Comparison of ENCODE assay signal across 8 cellular contexts in the genomic region with DNA sequence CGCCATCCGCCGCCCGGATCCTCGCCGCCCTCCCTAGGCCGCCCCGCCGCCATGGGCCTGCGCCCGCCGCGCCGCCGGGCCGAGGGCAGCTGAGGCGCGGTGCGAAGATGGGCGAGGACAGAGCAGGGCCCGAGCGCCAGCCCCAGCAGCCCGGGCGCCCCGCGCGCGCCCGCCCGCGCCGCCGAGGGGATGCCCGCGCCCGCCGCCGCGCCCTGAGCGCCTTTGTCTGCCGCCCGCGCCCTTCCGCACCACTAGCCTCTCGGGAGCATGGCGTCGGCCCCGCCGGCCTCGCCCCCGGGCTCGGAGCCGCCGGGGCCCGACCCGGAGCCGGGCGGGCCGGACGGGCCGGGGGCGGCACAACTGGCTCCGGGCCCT. TPM values are rescaled to one million over a fixed set of nuclear protein-coding genes. Genes with fewer than 3 reads are reported as not detected.
DNase-seq lines count a peak whose midpoint lies in the region; ATAC-seq and TF ChIP-seq lines count a peak whose summit lies in the region.

No MANE protein-coding gene starts in this region.

- H3K9me3 Mint-ChIP-seq in activated CD4-positive, alpha-beta T cell treated with anti-CD3 and anti-CD28 coated beads for 36 hours (ENCODE audit: low read depth): no peaks in the 10 kb centered on the region
- no peaks in the 10 kb centered on the region for H3K9me3 Mint-ChIP-seq in T-helper 2 cell treated with Interferon-gamma antibody and Interleukin-4, amounts not matched to agents 5 μg/mL and 100 μg/mL, for 36 hours

- POLR2A ChIA-PET in activated CD4-positive, alpha-beta T cell treated with anti-CD3 and anti-CD28 coated beads for 36 hours (lab: Charles Lee): interaction anchor here (0.6 kb wide), 1 partner anchor 34 kb away, joined by 5 read pairs; no protein-coding TSS in a partner anchor

- H3K36me3 Mint-ChIP-seq in activated CD4-positive, alpha-beta T cell treated with anti-CD3 and anti-CD28 coated beads for 36 hours (ENCODE audit: low read depth): no peaks in the 10 kb centered on the region
- peaks cover 4% of the 10 kb centered on the region for H3K36me3 Mint-ChIP-seq in T-helper 2 cell treated with Interferon-gamma antibody and Interleukin-4, amounts not matched to agents 5 μg/mL and 100 μg/mL, for 36 hours (ENCODE audit: low read depth)

- in situ Hi-C loops in gastrocnemius medialis (cut with MboI; ENCODE audit: low sequenced_read_pairs in 4 of 4): no loop called here

- H3K27ac Mint-ChIP-seq in activated CD4-positive, alpha-beta T cell treated with anti-CD3 and anti-CD28 coated beads for 36 hours: no peak overlapping the region
- H3K27ac Mint-ChIP-seq in T-helper 2 cell treated with Interferon-gamma antibody and Interleukin-4, amounts not matched to agents 5 μg/mL and 100 μg/mL, for 36 hours: no peak overlapping the region

- no peak for TF ChIP-seq POLR2A in gastrocnemius medialis (IDR thresholded peaks at IDR 0.05)

- peak overlapping the region; percentile 74 for H3K4me3 Mint-ChIP-seq in activated CD4-positive, alpha-beta T cell treated with anti-CD3 and anti-CD28 coated beads for 36 hours
- peak overlapping the region; percentile 77 for H3K4me3 Mint-ChIP-seq in T-helper 2 cell treated with Interferon-gamma antibody and Interleukin-4, amounts not matched to agents 5 μg/mL and 100 μg/mL, for 36 hours

- peak overlapping the region; percentile 93 to 100 (median 99) for H3K27ac ChIP-seq in gastrocnemius medialis

- H3K27me3 ChIP-seq in gastrocnemius medialis: no peaks in the 10 kb centered on the region

- H3K4me3 ChIP-seq in fibroblast of mammary gland (ENCODE audit: control insufficient read depth, low read depth, low read length): peak overlapping the region; percentile 64
- H3K4me3 ChIP-seq in gastrocnemius medialis: peak overlapping the region; percentile 62 to 76 (median 70)

- peaks cover 49 to 53% of the 10 kb centered on the region in 2 donors for H3K4me1 ChIP-seq in gastrocnemius medialis

- CTCF ChIA-PET in activated CD4-positive, alpha-beta T cell treated with anti-CD3 and anti-CD28 coated beads for 36 hours (lab: Charles Lee): interaction anchor here (0.6 to 1.4 kb wide), 5 partner anchors 11 to 258 kb away, joined by 3 to 4 read pairs (median 3); a partner anchor contains a TSS

- H3K27me3 Mint-ChIP-seq in activated CD4-positive, alpha-beta T cell treated with anti-CD3 and anti-CD28 coated beads for 36 hours: peaks cover 5% of the 10 kb centered on the region
- H3K27me3 Mint-ChIP-seq in T-helper 2 cell treated with Interferon-gamma antibody and Interleukin-4, amounts not matched to agents 5 μg/mL and 100 μg/mL, for 36 hours (ENCODE audit: low read depth): peaks cover 11% of the 10 kb centered on the region

- TF ChIP-seq CTCF in fibroblast of mammary gland (conservative IDR thresholded peaks at IDR 0.05; ENCODE audit: control insufficient read depth, insufficient read depth, low read depth, low read length): no peak
- TF ChIP-seq CTCF in gastrocnemius medialis (IDR thresholded peaks at IDR 0.05 in 4 of 5, conservative IDR thresholded peaks at IDR 0.05 in 1 of 5): no peak

- H3K36me3 ChIP-seq in gastrocnemius medialis: no peaks in the 10 kb centered on the region

- no peak for DNase-seq in activated CD4-positive, alpha-beta T cell treated with anti-CD3 and anti-CD28 coated beads for 36 hours
- no peak for DNase-seq in activated CD4-positive, alpha-beta T cell treated with anti-CD3 and anti-CD28 coated beads, Interleukin-2, amount 50 U/mL, for 48 hours
- DNase-seq in T-helper 2 cell treated with Interferon-gamma antibody and Interleukin-4, amounts not matched to agents 5 μg/mL and 100 μg/mL, for 36 hours (ENCODE audit: low spot score): no peak
- no peak for DNase-seq in fibroblast of mammary gland (ENCODE audit: low read depth)
- no peak for DNase-seq in gastrocnemius medialis
- no peak for DNase-seq in MV-4-11 (lab: John Stamatoyannopoulos, UW)
- no peak for DNase-seq in superior temporal gyrus (ENCODE audit: extremely low spot score)

- ATAC-seq in activated CD4-positive, alpha-beta T cell treated with anti-CD3 and anti-CD28 coated beads for 36 hours: peak; percentile 68
- ATAC-seq in HG02870 (IDR thresholded peaks at IDR 0.05; ENCODE audit: unreplicated experiment): peak; percentile 32
- peak; percentile 5 for ATAC-seq in gastrocnemius medialis

- intact Hi-C loops in activated CD4-positive, alpha-beta T cell treated with anti-CD3 and anti-CD28 coated beads for 36 hours (cut with DNase I, micrococcal nuclease): loop anchor here (1.0 to 10.0 kb wide), 10 partner anchors 24 to 879 kb away; a partner anchor contains a TSS
- intact Hi-C loops in gastrocnemius medialis (cut with DNase I; ENCODE audit: low total_unique reads): loop anchor here (1.0 to 2.0 kb wide), 3 partner anchors 101 to 164 kb away; a partner anchor contains a TSS

- peaks cover 30% of the 10 kb centered on the region for H3K4me1 Mint-ChIP-seq in activated CD4-positive, alpha-beta T cell treated with anti-CD3 and anti-CD28 coated beads for 36 hours
- H3K4me1 Mint-ChIP-seq in T-helper 2 cell treated with Interferon-gamma antibody and Interleukin-4, amounts not matched to agents 5 μg/mL and 100 μg/mL, for 36 hours (ENCODE audit: low read depth): peaks cover 23% of the 10 kb centered on the region

- no peaks in the 10 kb centered on the region for H3K9me3 ChIP-seq in gastrocnemius medialis

RNA-seq across cellular contexts. Expression of a gene that starts 0.3 kb away (rescaled TPM):
- 10 to 100 TPM; 14.2 to 17.0 TPM for total RNA-seq in activated CD4-positive, alpha-beta T cell treated with anti-CD3 and anti-CD28 coated beads for 36 hours
- total RNA-seq in gastrocnemius medialis: 10 to 100 TPM; 27.0 to 50.1 (median 34.8) TPM

RNA-seq across cellular contexts. Expression of a gene that starts 24.0 kb away (rescaled TPM):
- 10 to 100 TPM; 11.5 to 13.0 TPM for total RNA-seq in activated CD4-positive, alpha-beta T cell treated with anti-CD3 and anti-CD28 coated beads for 36 hours
- total RNA-seq in gastrocnemius medialis: 10 to 100 TPM; 17.0 to 23.3 (median 18.8) TPM

RNA-seq across cellular contexts. Expression of a gene that starts 28.7 kb away (rescaled TPM):
- 10 to 100 TPM; 55.9 to 72.1 TPM for total RNA-seq in activated CD4-positive, alpha-beta T cell treated with anti-CD3 and anti-CD28 coated beads for 36 hours
- 10 to 100 TPM; 11.6 to 19.3 (median 16.3) TPM for total RNA-seq in gastrocnemius medialis

RNA-seq across cellular contexts. Expression of a gene that starts 43.9 kb away (rescaled TPM):
- 10 to 100 TPM; 22.9 to 40.8 TPM for total RNA-seq in activated CD4-positive, alpha-beta T cell treated with anti-CD3 and anti-CD28 coated beads for 36 hours
- 10 to 100 TPM; 31.5 to 63.3 (median 50.8) TPM for total RNA-seq in gastrocnemius medialis

RNA-seq across cellular contexts. Expression of a gene that starts 55.4 kb away (rescaled TPM):
- total RNA-seq in activated CD4-positive, alpha-beta T cell treated with anti-CD3 and anti-CD28 coated beads for 36 hours: 10 to 100 TPM; 90.2 to 94.4 TPM
- 100 to 1,000 TPM in 1 of 4 donors, 10 to 100 TPM in 3; 72.8 to 122 (median 87.4) TPM for total RNA-seq in gastrocnemius medialis

Comparison
In these comparisons a context has a peak if more than half of its experiments do, and no peak if none do; other contexts are left out.
1. ATAC-seq: peak in every context shown above with its lines; median percentile 68 in activated CD4-positive, alpha-beta T cell treated with anti-CD3 and anti-CD28 coated beads for 36 hours; 32 in HG02870; 5 in gastrocnemius medialis.